15 cellular contexts compared by ENCODE assay signal in the genomic region with DNA sequence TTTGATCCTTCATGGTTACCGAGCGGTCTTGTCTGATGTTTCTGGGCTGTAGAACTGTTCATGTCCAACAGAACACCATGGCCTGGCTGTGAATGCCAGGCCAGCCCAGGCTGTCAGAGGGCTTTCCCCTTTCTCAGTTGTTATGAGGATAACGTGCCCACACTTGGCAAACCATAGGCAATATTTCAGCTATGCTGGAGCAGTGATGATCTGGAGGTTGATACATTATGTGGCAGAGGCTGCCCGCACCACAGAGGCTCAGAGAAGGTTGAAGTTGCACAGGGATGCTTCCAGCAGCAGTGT.
"Had no signal": no experiment of that assay in that cellular context is flagged by ENCODE, and none has a peak within 500 bp of the region (broad histone marks: within the 10 kb centered on the region; RNA-seq: fewer than 3 reads in every experiment).

No MANE protein-coding gene starts in this region.

- DNase-seq: activated CD4-positive, alpha-beta T cell treated with anti-CD3 and anti-CD28 coated beads for 36 hours; activated CD8-positive, alpha-beta T cell treated with anti-CD3 and anti-CD28 coated beads, Interleukin-2, amount 10 ng/mL, durations not matched to agents 7 days and 5 days; body of pancreas; caudate nucleus; cortex of kidney; gastrocnemius medialis; mammary epithelial cell; stimulated activated CD4-positive, alpha-beta T cell treated with anti-CD3 and anti-CD28 coated beads, Interleukin-4, amount 100 ng/mL, for 1 hour; T-helper 2 cell; WERI-Rb-1 had no signal

- H3K4me3 Mint-ChIP-seq: activated CD4-positive, alpha-beta T cell treated with anti-CD3 and anti-CD28 coated beads for 36 hours; activated CD8-positive, alpha-beta T cell treated with anti-CD3 and anti-CD28 coated beads, Interleukin-2, amount 10 ng/mL, durations not matched to agents 7 days and 5 days had no signal

- H3K9me3 Mint-ChIP-seq: neural crest cell had no signal

- H3K27me3 ChIP-seq: body of pancreas, upper lobe of left lung had no signal

- H3K36me3 ChIP-seq: gastrocnemius medialis, thoracic aorta, upper lobe of left lung, WERI-Rb-1 had no signal

- FAIRE-seq: keratinocyte had no signal

- H3K4me1 ChIP-seq: body of pancreas, gastrocnemius medialis had no signal

- H3K27me3 Mint-ChIP-seq: activated CD4-positive, alpha-beta T cell treated with anti-CD3 and anti-CD28 coated beads for 36 hours had no signal

- H3K4me3 ChIP-seq: body of pancreas, gastrocnemius medialis, skin epidermis, thoracic aorta, upper lobe of left lung had no signal

- H3K27ac Mint-ChIP-seq: activated CD8-positive, alpha-beta T cell treated with anti-CD3 and anti-CD28 coated beads, Interleukin-2, amount 10 ng/mL, durations not matched to agents 7 days and 5 days had no signal

- H3K9me3 ChIP-seq: body of pancreas, gastrocnemius medialis, thoracic aorta, upper lobe of left lung had no signal

- H3K27ac ChIP-seq: body of pancreas, gastrocnemius medialis, skin epidermis, thoracic aorta, upper lobe of left lung, WERI-Rb-1 had no signal

- ATAC-seq: activated CD4-positive, alpha-beta T cell treated with anti-CD3 and anti-CD28 coated beads for 36 hours; activated CD8-positive, alpha-beta T cell treated with anti-CD3 and anti-CD28 coated beads, Interleukin-2, amount 10 ng/mL, durations not matched to agents 7 days and 5 days; body of pancreas; gastrocnemius medialis had no signal
